ENCODE assay signal across 1 cellular context in the genomic region with DNA sequence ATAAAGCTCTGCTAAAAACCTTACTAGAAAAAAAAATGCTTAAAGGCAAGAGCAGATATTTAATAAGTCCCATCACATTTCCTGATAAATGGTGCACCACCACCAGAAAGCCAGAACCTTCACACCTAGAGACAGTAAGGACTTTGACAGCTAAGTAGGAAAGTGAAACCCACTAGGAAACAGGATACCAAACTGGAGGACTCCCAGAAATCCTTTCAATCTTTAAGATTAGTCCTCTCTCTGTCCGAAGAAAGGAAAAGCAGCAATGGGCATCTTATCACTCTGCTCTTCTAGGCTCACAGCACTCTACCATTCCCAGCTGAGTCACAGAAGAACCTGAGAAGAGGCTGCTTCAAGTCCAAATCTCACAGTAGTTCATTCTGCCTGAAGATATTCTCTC.
TF ChIP-seq lines count a peak whose summit lies in the region.

No MANE protein-coding gene starts in this region.

TF ChIP-seq in IMR-90, 13 proteins besides CTCF, POLR2A, EP300 and RAD21:
- TF ChIP-seq NFE2L2 (IDR thresholded peaks at IDR 0.05; ENCODE audit: low read depth, low read length), result no peak
- no peak for TF ChIP-seq BHLHE40 (IDR thresholded peaks at IDR 0.05; ENCODE audit: low read depth, low read length)
- TF ChIP-seq, protein P1, sequence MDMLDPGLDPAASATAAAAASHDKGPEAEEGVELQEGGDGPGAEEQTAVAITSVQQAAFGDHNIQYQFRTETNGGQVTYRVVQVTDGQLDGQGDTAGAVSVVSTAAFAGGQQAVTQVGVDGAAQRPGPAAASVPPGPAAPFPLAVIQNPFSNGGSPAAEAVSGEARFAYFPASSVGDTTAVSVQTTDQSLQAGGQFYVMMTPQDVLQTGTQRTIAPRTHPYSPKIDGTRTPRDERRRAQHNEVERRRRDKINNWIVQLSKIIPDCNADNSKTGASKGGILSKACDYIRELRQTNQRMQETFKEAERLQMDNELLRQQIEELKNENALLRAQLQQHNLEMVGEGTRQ (IDR thresholded peaks at IDR 0.05; ENCODE audit: low read depth, low read length), result no peak
- no peak for TF ChIP-seq FOS (IDR thresholded peaks at IDR 0.05; ENCODE audit: low read depth, low read length)
- TF ChIP-seq RFX5 (IDR thresholded peaks at IDR 0.05; ENCODE audit: low read depth, low read length), result no peak
- TF ChIP-seq MXI1 (IDR thresholded peaks at IDR 0.05; ENCODE audit: borderline replicate concordance, low read depth, low read length), result no peak
- TF ChIP-seq, protein P2, sequence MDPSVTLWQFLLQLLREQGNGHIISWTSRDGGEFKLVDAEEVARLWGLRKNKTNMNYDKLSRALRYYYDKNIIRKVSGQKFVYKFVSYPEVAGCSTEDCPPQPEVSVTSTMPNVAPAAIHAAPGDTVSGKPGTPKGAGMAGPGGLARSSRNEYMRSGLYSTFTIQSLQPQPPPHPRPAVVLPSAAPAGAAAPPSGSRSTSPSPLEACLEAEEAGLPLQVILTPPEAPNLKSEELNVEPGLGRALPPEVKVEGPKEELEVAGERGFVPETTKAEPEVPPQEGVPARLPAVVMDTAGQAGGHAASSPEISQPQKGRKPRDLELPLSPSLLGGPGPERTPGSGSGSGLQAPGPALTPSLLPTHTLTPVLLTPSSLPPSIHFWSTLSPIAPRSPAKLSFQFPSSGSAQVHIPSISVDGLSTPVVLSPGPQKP (IDR thresholded peaks at IDR 0.05; ENCODE audit: borderline replicate concordance, low read depth, low read length), result no peak
- TF ChIP-seq MAZ (IDR thresholded peaks at IDR 0.05; ENCODE audit: borderline replicate concordance, low read depth, low read length), result no peak
- TF ChIP-seq RCOR1 (IDR thresholded peaks at IDR 0.05; ENCODE audit: insufficient replicate concordance, low read length), result no peak
- no peak for TF ChIP-seq CEBPB (IDR thresholded peaks at IDR 0.05; ENCODE audit: low read depth, low read length)
- no peak for TF ChIP-seq MAFK (IDR thresholded peaks at IDR 0.05; ENCODE audit: low read depth, low read length)
- no peak for TF ChIP-seq SMC3 (IDR thresholded peaks at IDR 0.05; ENCODE audit: low read depth, low read length)
- TF ChIP-seq CHD1 (IDR thresholded peaks at IDR 0.05; ENCODE audit: low read depth, low read length), result no peak
